ENCODE assay signal across 18 cellular contexts in the genomic region with DNA sequence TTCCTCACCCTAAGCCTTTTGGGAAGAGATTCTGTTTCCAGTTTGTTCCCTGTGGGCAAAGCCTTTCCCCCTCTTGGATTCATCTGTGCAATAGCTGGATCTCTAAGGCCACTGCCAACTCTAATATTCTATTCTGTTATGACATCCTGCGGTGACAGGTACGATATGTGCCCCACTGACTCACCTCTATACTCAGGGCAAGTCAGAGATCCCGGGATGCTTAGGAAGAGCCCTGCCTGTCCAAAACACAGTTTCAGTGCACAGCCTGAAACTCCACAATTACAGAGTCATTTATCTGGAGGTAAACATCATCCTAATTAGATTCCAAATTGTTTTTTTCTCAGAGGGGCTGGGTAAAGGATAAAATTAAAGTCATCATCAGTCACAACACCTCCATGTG.
"Had no signal": no experiment of that assay in that cellular context is flagged by ENCODE, and none has a peak within 500 bp of the region (broad histone marks: within the 10 kb centered on the region; RNA-seq: fewer than 3 reads in every experiment).

No MANE protein-coding gene starts in this region.

- H3K4me3 ChIP-seq: esophagus muscularis mucosa, left ventricle myocardium inferior, lung, mucosa of descending colon, thoracic aorta had no signal

- H3K36me3 ChIP-seq: esophagus muscularis mucosa, left ventricle myocardium inferior, thoracic aorta had no signal

- DNase-seq: activated CD4-positive, alpha-beta T cell treated with anti-CD3 and anti-CD28 coated beads, Interleukin-2, amount 10 ng/mL, durations not matched to agents 24 days and 14 days; activated CD4-positive, CD25-positive, alpha-beta regulatory T cell treated with anti-CD3 and anti-CD28 coated beads, Interleukin-2, amount 50 U/mL, for 72 hours; activated CD8-positive, alpha-beta memory T cell treated with anti-CD3 and anti-CD28 coated beads, Interleukin-2, amount 50 U/mL, for 48 hours; activated gamma-delta T cell treated with Interleukin-2 at 50 U/mL for 16 hours; activated T-cell treated with anti-CD3 and anti-CD28 coated beads, Interleukin-2, amount 50 U/mL, for 4 hours; central memory CD4-positive, alpha-beta T cell; foreskin melanocyte; stimulated activated CD4-positive, alpha-beta T cell treated with anti-CD3 and anti-CD28 coated beads, Interleukin-4, amount 100 ng/mL, for 24 hours; T-helper 17 cell; T1000 had no signal

- ATAC-seq: activated T-cell treated with anti-CD3 and anti-CD28 coated beads, Interleukin-2, amount 50 U/mL, for 4 hours; activated T-helper 17 cell treated with anti-CD3 and anti-CD28 coated beads, Interleukin-2, amount 50 U/mL, for 72 hours; T-helper 17 cell had no signal

- H3K27ac ChIP-seq: esophagus muscularis mucosa, left ventricle myocardium inferior, thoracic aorta had no signal

- H3K9me3 ChIP-seq: esophagus muscularis mucosa, mucosa of descending colon, thoracic aorta had no signal

- FAIRE-seq: islet of Langerhans, small intestine had no signal
